In genomic region chr1:156417700-156418015, GRCh38 we compare ENCODE assay signal across 20 cellular contexts.
DNase-seq lines count a peak whose midpoint lies in the region; ATAC-seq lines count a peak whose summit lies in the region.
"Had no signal": no experiment of that assay in that cellular context is flagged by ENCODE, and none has a peak within 500 bp of the region (broad histone marks: within the 10 kb centered on the region; RNA-seq: fewer than 3 reads in every experiment).

No MANE protein-coding gene starts in this region.

- DNase-seq in DMS 273 (lab: John Stamatoyannopoulos, UW; ENCODE audit: unreplicated experiment) (peak; percentile 75), NCI-H1694 (lab: John Stamatoyannopoulos, UW) (peak; percentile 66), cerebellar cortex (ENCODE audit: low spot score) (peak; percentile 64), head of caudate nucleus (peak in 31 of 42 donors; percentile 51 to 89 (median 73)), NCI-H1417 treated with DMSO at 0.1 percent for 48 hours (lab: John Stamatoyannopoulos, UW) (no peak), NCI-H2107 treated with DMSO at 0.1 percent for 48 hours (lab: John Stamatoyannopoulos, UW; ENCODE audit: unreplicated experiment) (no peak), HK-2 (ENCODE audit: unreplicated experiment) (no peak)
- DNase-seq: Calu3; CD4-positive, alpha-beta memory T cell; DMS79; H9; MM.1S; NCI-H1092 treated with DMSO at 0.1 percent for 48 hours; NCI-H187 treated with DMSO at 0.1 percent for 48 hours; NCI-H446; NCI-H526 treated with DMSO at 0.1 percent for 48 hours; Right ventricle myocardium superior; SW 1271 had no signal

- no peak for ATAC-seq in GM21737 (IDR thresholded peaks at IDR 0.05; ENCODE audit: unreplicated experiment)
- ATAC-seq: A549 had no signal

- intact Hi-C loops in head of caudate nucleus (cut with DNase I): no loop called here

Comparison
In these comparisons a context has a peak if more than half of its experiments do, and no peak if none do; other contexts are left out.
1. DNase-seq: peak in DMS 273 (single experiment), NCI-H1694 (single experiment), cerebellar cortex (single experiment) and head of caudate nucleus (31 of 42); none in NCI-H1417 treated with DMSO at 0.1 percent for 48 hours (single experiment), NCI-H2107 treated with DMSO at 0.1 percent for 48 hours (single experiment) and HK-2 (single experiment).